8 cellular contexts compared by ENCODE assay signal in the genomic region with DNA sequence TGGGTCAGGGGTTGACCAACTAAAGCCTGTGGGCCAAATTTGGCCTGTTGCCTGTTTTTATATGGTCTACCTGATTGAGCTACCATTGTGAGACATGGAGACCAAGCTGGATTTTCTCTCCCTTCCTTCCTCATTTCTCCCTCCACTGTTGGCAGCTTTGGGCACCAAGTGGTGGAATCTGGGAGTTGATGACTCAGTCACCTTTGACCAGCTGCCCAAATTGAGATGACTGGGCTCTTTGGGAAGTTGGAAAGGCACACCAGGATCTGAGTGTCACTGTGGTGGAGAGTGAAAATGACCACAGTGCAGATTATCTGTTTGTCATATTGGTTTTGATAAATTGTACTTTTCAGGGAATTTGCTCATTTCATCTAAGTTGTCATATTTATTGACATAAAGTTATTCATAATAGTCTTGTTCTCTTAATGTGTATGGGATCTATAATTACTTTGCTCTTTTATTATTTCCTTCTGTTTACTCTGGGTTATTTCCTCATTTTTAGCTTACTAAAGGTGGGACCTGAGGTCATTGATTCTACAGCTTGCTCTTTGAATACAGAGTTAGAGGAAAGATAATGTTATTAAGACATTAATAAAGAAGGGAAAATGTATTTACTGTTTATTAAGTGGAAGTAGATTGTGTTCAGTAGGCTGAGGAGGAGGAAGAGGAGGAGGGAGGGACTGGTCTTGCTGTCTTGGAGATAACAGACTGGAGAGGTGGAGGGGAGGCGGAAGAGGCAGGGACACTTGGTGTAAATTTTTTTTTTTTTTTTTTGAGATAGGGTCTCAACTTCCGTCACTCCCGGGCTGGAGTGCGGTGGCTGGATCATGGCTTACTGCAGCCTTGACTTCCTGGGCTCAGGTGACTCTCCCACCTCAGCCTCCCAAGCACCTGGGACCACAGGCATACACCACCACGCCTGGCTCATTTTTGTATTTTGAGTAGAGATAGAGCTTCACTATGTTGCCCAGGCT. TPM values are rescaled to one million over a fixed set of nuclear protein-coding genes. Genes with fewer than 3 reads are reported as not detected.
DNase-seq lines count a peak whose midpoint lies in the region; ATAC-seq, FAIRE-seq and TF ChIP-seq lines count a peak whose summit lies in the region.

No MANE protein-coding gene starts in this region.

- peaks cover 42% of the 10 kb centered on the region for H3K36me3 Mint-ChIP-seq in CD4-positive, alpha-beta T cell (ENCODE audit: low read depth)
- H3K36me3 Mint-ChIP-seq in naive thymus-derived CD4-positive, alpha-beta T cell = peaks cover 0 to 29% (median 18%) of the 10 kb centered on the region in 5 donors

- no peak for DNase-seq in CD4-positive, alpha-beta T cell
- DNase-seq in NCI-H460 (ENCODE audit: extremely low read depth, low read depth) (peak; percentile 20), dermis blood vessel endothelial cell (peak; percentile 44), frontal cortex (ENCODE audit: low spot score in 2 of 2) (no peak), NCI-H1930 (lab: John Stamatoyannopoulos, UW) (no peak)
- DNase-seq in naive thymus-derived CD4-positive, alpha-beta T cell = no peak

- no peak overlapping the region for H3K4me3 ChIP-seq in naive thymus-derived CD4-positive, alpha-beta T cell (ENCODE audit: low read length)

- FAIRE-seq in frontal cortex (lab: Jason Lieb, UNC) = no peak

- intact Hi-C loops in CD4-positive, alpha-beta T cell (cut with DNase I, micrococcal nuclease) = no loop called here
- intact Hi-C loops in naive thymus-derived CD4-positive, alpha-beta T cell (cut with micrococcal nuclease) = no loop called here

- POLR2A ChIA-PET in CD4-positive, alpha-beta T cell (lab: Charles Lee) = no interaction called here
- POLR2A ChIA-PET in naive thymus-derived CD4-positive, alpha-beta T cell (lab: Charles Lee) = no interaction called here

- no peak overlapping the region for H3K27ac ChIP-seq in CD4-positive, alpha-beta T cell (ENCODE audit: low read depth, low read length)
- H3K27ac ChIP-seq in naive thymus-derived CD4-positive, alpha-beta T cell (ENCODE audit: low read depth, low read length) = no peak overlapping the region

- no peaks in the 10 kb centered on the region for H3K9me3 Mint-ChIP-seq in CD4-positive, alpha-beta T cell
- H3K9me3 Mint-ChIP-seq in naive thymus-derived CD4-positive, alpha-beta T cell = peaks cover 0 to 2% (median 0%) of the 10 kb centered on the region in 11 donors

- no peaks in the 10 kb centered on the region for H3K36me3 ChIP-seq in naive thymus-derived CD4-positive, alpha-beta T cell (ENCODE audit: control insufficient read depth in 2 of 3, insufficient read depth in 3 of 3, low read length in 3 of 3)

- H3K4me3 Mint-ChIP-seq in CD4-positive, alpha-beta T cell = peak overlapping the region; percentile 20
- H3K4me3 Mint-ChIP-seq in naive thymus-derived CD4-positive, alpha-beta T cell = peak overlapping the region in 9 of 10 donors; percentile 1 to 78 (median 48)

- H3K4me1 Mint-ChIP-seq in CD4-positive, alpha-beta T cell (ENCODE audit: low read depth) = peaks cover 75% of the 10 kb centered on the region
- H3K4me1 Mint-ChIP-seq in naive thymus-derived CD4-positive, alpha-beta T cell = peaks cover 27 to 92% (median 73%) of the 10 kb centered on the region in 7 donors

- no peak for ATAC-seq in CD4-positive, alpha-beta T cell (ENCODE audit: poor library complexity)
- no peak for ATAC-seq in naive thymus-derived CD4-positive, alpha-beta T cell
- ATAC-seq in HG03571 (IDR thresholded peaks at IDR 0.05; ENCODE audit: unreplicated experiment) (no peak), GM18909 (IDR thresholded peaks at IDR 0.05; ENCODE audit: poor library complexity, unreplicated experiment) (no peak)

- CTCF ChIA-PET in CD4-positive, alpha-beta T cell (lab: Charles Lee) = no interaction called here
- CTCF ChIA-PET in naive thymus-derived CD4-positive, alpha-beta T cell (lab: Charles Lee) = no interaction called here

- TF ChIP-seq CTCF in CD4-positive, alpha-beta T cell (IDR thresholded peaks at IDR 0.05) = no peak

- no peaks in the 10 kb centered on the region for H3K27me3 ChIP-seq in CD4-positive, alpha-beta T cell (ENCODE audit: control insufficient read depth, insufficient read depth, low read length)
- no peaks in the 10 kb centered on the region for H3K27me3 ChIP-seq in naive thymus-derived CD4-positive, alpha-beta T cell (ENCODE audit: control insufficient read depth in 2 of 2, insufficient read depth in 2 of 2, low read length in 2 of 2)

- H3K27ac Mint-ChIP-seq in CD4-positive, alpha-beta T cell = peak overlapping the region; percentile 2
- peak overlapping the region in 6 of 9 donors; percentile 0 to 62 (median 42) for H3K27ac Mint-ChIP-seq in naive thymus-derived CD4-positive, alpha-beta T cell

- no peaks in the 10 kb centered on the region for H3K9me3 ChIP-seq in CD4-positive, alpha-beta T cell (ENCODE audit: control insufficient read depth, low read length)
- H3K9me3 ChIP-seq in naive thymus-derived CD4-positive, alpha-beta T cell (ENCODE audit: control insufficient read depth in 2 of 3, low read length in 3 of 3) = no peaks in the 10 kb centered on the region

- H3K27me3 Mint-ChIP-seq in CD4-positive, alpha-beta T cell = no peaks in the 10 kb centered on the region
- H3K27me3 Mint-ChIP-seq in naive thymus-derived CD4-positive, alpha-beta T cell = no peaks in the 10 kb centered on the region

- peaks cover 8 to 26% of the 10 kb centered on the region in 2 donors for H3K4me1 ChIP-seq in naive thymus-derived CD4-positive, alpha-beta T cell (ENCODE audit: control insufficient read depth in 2 of 2, insufficient read depth in 2 of 2, low read length in 2 of 2)

RNA-seq across cellular contexts. Expression of a gene that starts 31.8 kb away (rescaled TPM):
- total RNA-seq in CD4-positive, alpha-beta T cell = 10 to 100 TPM; 49.9 to 55.9 TPM
- 191 and 213 TPM in 2 replicates for total RNA-seq in NCI-H460 (2014; rRNA removed; shearing (Covaris generic))
- polyA plus RNA-seq in NCI-H460 (2014; cell fraction: nucleus; rRNA removed) = 83.1 and 87.0 TPM in 2 replicates
- total RNA-seq in dermis blood vessel endothelial cell (45.9 and 74.0 TPM in 2 replicates), frontal cortex (73.0 TPM)
- 10 to 100 TPM; 52.8 to 84.5 (median 58.2) TPM for total RNA-seq in naive thymus-derived CD4-positive, alpha-beta T cell
- 10 to 100 TPM; 10.6 to 29.5 TPM for polyA plus RNA-seq in naive thymus-derived CD4-positive, alpha-beta T cell

Comparison
In these comparisons a context has a peak if more than half of its experiments do, and no peak if none do; other contexts are left out.
1. DNase-seq: peak in NCI-H460 (single experiment) and dermis blood vessel endothelial cell (single experiment); none in CD4-positive, alpha-beta T cell (0 of 10), naive thymus-derived CD4-positive, alpha-beta T cell (0 of 9), frontal cortex (0 of 2) and NCI-H1930 (0 of 2).